In the genomic region with DNA sequence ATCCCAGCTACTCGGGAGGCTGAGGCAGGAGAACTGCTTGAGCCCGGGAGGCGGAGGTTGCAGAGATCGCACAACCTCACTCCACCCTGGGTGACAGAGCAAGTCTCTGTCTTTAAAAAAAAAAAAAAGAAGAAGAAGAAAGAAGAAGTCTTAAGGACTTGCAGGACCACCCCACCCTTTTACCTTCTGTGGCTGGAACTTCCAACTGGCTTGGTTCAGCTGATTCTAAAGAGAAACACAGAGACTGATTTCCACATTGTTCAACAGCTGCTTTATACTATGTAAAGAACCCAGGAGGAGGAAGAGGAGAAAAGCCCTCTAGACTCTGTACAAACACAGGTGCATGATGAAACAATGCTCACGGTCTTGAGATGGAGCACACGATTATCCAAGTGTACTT, we compare ENCODE assay signal across 6 cellular contexts.
DNase-seq lines count a peak whose midpoint lies in the region; ATAC-seq and TF ChIP-seq lines count a peak whose summit lies in the region.
"Not testable (repeated sequence)": the region's sequence is repeated elsewhere in the genome, so short reads cannot be mapped to it uniquely, and the experiment has no call there.

No MANE protein-coding gene starts in this region.

- H2BK15ac ChIP-seq in IMR-90 (ENCODE audit: low read depth, low read length) = not testable (repeated sequence)

- H2AFZ ChIP-seq in IMR-90 (replicated peaks; ENCODE audit: low read length, poor library complexity) = not testable (repeated sequence)

- not testable (repeated sequence) for H3K79me1 ChIP-seq in IMR-90 (ENCODE audit: low read depth in 1 of 2, low read length in 2 of 2)

- not testable (repeated sequence) for H3K4me3 Mint-ChIP-seq in naive thymus-derived CD4-positive, alpha-beta T cell

- H3K4me1 Mint-ChIP-seq in naive thymus-derived CD4-positive, alpha-beta T cell = not testable (repeated sequence)

- not testable (repeated sequence) for H3K4me1 ChIP-seq in IMR-90 (ENCODE audit: control insufficient read depth, insufficient read depth, low read length); left lung; lung (ENCODE audit: control insufficient read depth in 2 of 2, insufficient read depth in 2 of 2, low read length in 2 of 2); naive thymus-derived CD4-positive, alpha-beta T cell (ENCODE audit: control insufficient read depth in 2 of 2, insufficient read depth in 2 of 2, low read length in 2 of 2)

- H3K9me3 ChIP-seq in IMR-90 (ENCODE audit: control insufficient read depth, insufficient read depth, low read length); left lung; lung (ENCODE audit: control insufficient read depth in 2 of 2, insufficient read depth in 1 of 2, low read length in 1 of 2); naive thymus-derived CD4-positive, alpha-beta T cell (ENCODE audit: control insufficient read depth in 2 of 3, low read length in 3 of 3): not testable (repeated sequence)

- H3K27me3 Mint-ChIP-seq in naive thymus-derived CD4-positive, alpha-beta T cell = not testable (repeated sequence)

- H3K18ac ChIP-seq in IMR-90 (ENCODE audit: low read depth, low read length) = not testable (repeated sequence)

- H2BK5ac ChIP-seq in IMR-90 (ENCODE audit: low read depth, low read length, poor library complexity, severe bottlenecking) = peak overlapping the region; percentile 41

- not testable (repeated sequence) for H3K36me3 ChIP-seq in IMR-90 (ENCODE audit: control insufficient read depth, insufficient read depth, low read length); left lung; lung (ENCODE audit: control insufficient read depth in 2 of 2, insufficient read depth in 2 of 2, low read length in 2 of 2); naive thymus-derived CD4-positive, alpha-beta T cell (ENCODE audit: control insufficient read depth in 2 of 3, insufficient read depth in 3 of 3, low read length in 3 of 3)

- TF ChIP-seq POLR2A in IMR-90 (IDR thresholded peaks at IDR 0.05; ENCODE audit: low read depth, low read length) = not testable (repeated sequence)

- H2AK9ac ChIP-seq in IMR-90 (replicated peaks; ENCODE audit: low read depth, low read length, poor library complexity) = not testable (repeated sequence)

- DNase-seq in IMR-90; Right ventricle myocardium superior; lung (ENCODE audit: low spot score); naive thymus-derived CD4-positive, alpha-beta T cell: not testable (repeated sequence)
- DNase-seq in left lung = peak in 1 of 2 donors; percentile 22

- not testable (repeated sequence) for H3K23ac ChIP-seq in IMR-90 (ENCODE audit: low read depth, low read length)

- not testable (repeated sequence) for H4K20me1 ChIP-seq in IMR-90 (ENCODE audit: insufficient read depth, low read length)

- not testable (repeated sequence) for TF ChIP-seq CTCF in IMR-90 (conservative IDR thresholded peaks at IDR 0.05; ENCODE audit: low read depth, low read length); left lung (IDR thresholded peaks at IDR 0.05); lung (IDR thresholded peaks at IDR 0.05; ENCODE audit: control extremely low read depth, extremely low read depth)

- ATAC-seq in IMR-90 (ENCODE audit: low read depth) = not testable (repeated sequence)
- ATAC-seq in esophagus mucosa (peak; percentile 18), Right ventricle myocardium superior (ENCODE audit: poor library complexity) (peak; percentile 38), left lung (peak; percentile 46), lung (ENCODE audit: insufficient read depth, low FRiP score) (peak; percentile 63)
- peak; percentile 60 for ATAC-seq in naive thymus-derived CD4-positive, alpha-beta T cell

- H4K8ac ChIP-seq in IMR-90 (ENCODE audit: low read depth in 2 of 2, low read length in 2 of 2) = not testable (repeated sequence)

- H3K4ac ChIP-seq in IMR-90 (ENCODE audit: low read depth, low read length) = not testable (repeated sequence)

- H2BK20ac ChIP-seq in IMR-90 (ENCODE audit: low read depth, low read length) = not testable (repeated sequence)

- dilution Hi-C loops in IMR-90 (cut with HindIII; ENCODE audit: low sequenced_read_pairs, unreplicated experiment) = not testable (repeated sequence)

- POLR2A ChIA-PET in IMR-90 (lab: Charles Lee; ENCODE audit: unreplicated experiment); naive thymus-derived CD4-positive, alpha-beta T cell (lab: Charles Lee): not testable (repeated sequence)

- H3K14ac ChIP-seq in IMR-90 (replicated peaks; ENCODE audit: low read depth, low read length) = not testable (repeated sequence)

- H3K9me1 ChIP-seq in IMR-90 (ENCODE audit: insufficient read depth, low read length) = not testable (repeated sequence)

- not testable (repeated sequence) for H3K27ac Mint-ChIP-seq in naive thymus-derived CD4-positive, alpha-beta T cell

- not testable (repeated sequence) for H3K27me3 ChIP-seq in IMR-90 (ENCODE audit: control insufficient read depth, insufficient read depth, low read length); left lung; lung (ENCODE audit: control insufficient read depth, insufficient read depth); naive thymus-derived CD4-positive, alpha-beta T cell (ENCODE audit: control insufficient read depth in 2 of 2, insufficient read depth in 2 of 2, low read length in 2 of 2)

- H3K4me2 ChIP-seq in IMR-90 (ENCODE audit: low read depth, low read length) = not testable (repeated sequence)

- not testable (repeated sequence) for BruUV-seq in IMR-90 (replicated peaks; lab: Mats Ljungman, UMichigan)

- H3K9me3 Mint-ChIP-seq in naive thymus-derived CD4-positive, alpha-beta T cell = not testable (repeated sequence)

- CTCF ChIA-PET in IMR-90 (lab: Yijun Ruan, JAX); naive thymus-derived CD4-positive, alpha-beta T cell (lab: Charles Lee): not testable (repeated sequence)

- not testable (repeated sequence) for TF ChIP-seq RAD21 in IMR-90 (IDR thresholded peaks at IDR 0.05; ENCODE audit: low read length)

- not testable (repeated sequence) for H4K91ac ChIP-seq in IMR-90 (ENCODE audit: insufficient read depth, low read depth, low read length)

- H3K27ac ChIP-seq in IMR-90 (ENCODE audit: insufficient read depth, low read length); left lung; lung (ENCODE audit: low read depth in 1 of 2, low read length in 1 of 2); naive thymus-derived CD4-positive, alpha-beta T cell (ENCODE audit: low read depth, low read length): not testable (repeated sequence)

- H3K36me3 Mint-ChIP-seq in naive thymus-derived CD4-positive, alpha-beta T cell = not testable (repeated sequence)

- not testable (repeated sequence) for H3K9ac ChIP-seq in IMR-90 (ENCODE audit: low read depth, low read length)

- intact Hi-C loops in IMR-90 (cut with micrococcal nuclease); Right ventricle myocardium superior (cut with DNase I); left lung (cut with DNase I); naive thymus-derived CD4-positive, alpha-beta T cell (cut with micrococcal nuclease): not testable (repeated sequence)

- H3K56ac ChIP-seq in IMR-90 (ENCODE audit: extremely low read depth, insufficient read depth, low read length) = not testable (repeated sequence)

- H4K5ac ChIP-seq in IMR-90 (ENCODE audit: low read depth, low read length) = not testable (repeated sequence)

- in situ Hi-C loops in IMR-90 (cut with MboI; ENCODE audit: low sequenced_read_pairs) = not testable (repeated sequence)

- not testable (repeated sequence) for H3K4me3 ChIP-seq in IMR-90 (ENCODE audit: insufficient read depth, low read depth, low read length); left lung; lung; naive thymus-derived CD4-positive, alpha-beta T cell (ENCODE audit: low read length)

- not testable (repeated sequence) for H2AK5ac ChIP-seq in IMR-90 (ENCODE audit: low read depth, low read length)

- no CpG with 5 or more reads among the region's 6 CpGs for WGBS in IMR-90 (ENCODE audit: extremely low coverage in 2 of 2, insufficient read length in 1 of 2), 2 experiments
- WGBS in lung, 2 donors = no CpG with 5 or more reads among the region's 6 CpGs

- H2BK120ac ChIP-seq in IMR-90 (ENCODE audit: low read depth, low read length) = not testable (repeated sequence)
